Comparison of ENCODE assay signal across 24 cellular contexts in genomic region chr10:121405953-121406352, GRCh38.
A peak's percentile ranks its signal among the peaks of the same experiment; 100 is the strongest.
DNase-seq lines count a peak whose midpoint lies in the region; ATAC-seq, FAIRE-seq and TF ChIP-seq lines count a peak whose summit lies in the region.
"Had no signal": no experiment of that assay in that cellular context is flagged by ENCODE, and none has a peak within 500 bp of the region (broad histone marks: within the 10 kb centered on the region; RNA-seq: fewer than 3 reads in every experiment).

No MANE protein-coding gene starts in this region.

- no peak overlapping the region for H3K4me3 Mint-ChIP-seq in Calu3 (ENCODE audit: low read depth, unreplicated experiment)
- H3K4me3 Mint-ChIP-seq in activated T-helper 1 cell treated with anti-CD3 and anti-CD28 coated beads, Interleukin-12 subunit alpha, Interleukin-12 subunit beta, Interleukin-2, Interleukin-4 antibody, amounts not matched to agents 30 ng/mL and 10 ng/mL and 1 ng/mL, durations not matched to agents 14 hours and 24 hours and 36 hours, result no peak overlapping the region
- H3K4me3 Mint-ChIP-seq: B cell; CD8-positive, alpha-beta T cell had no signal

- H3K27me3 Mint-ChIP-seq in Calu3 (ENCODE audit: unreplicated experiment), result no peaks in the 10 kb centered on the region
- no peaks in the 10 kb centered on the region for H3K27me3 Mint-ChIP-seq in activated T-helper 1 cell treated with anti-CD3 and anti-CD28 coated beads, Interleukin-12 subunit alpha, Interleukin-12 subunit beta, Interleukin-2, Interleukin-4 antibody, amounts not matched to agents 30 ng/mL and 10 ng/mL and 1 ng/mL, durations not matched to agents 14 hours and 24 hours and 36 hours (ENCODE audit: insufficient read depth)
- H3K27me3 Mint-ChIP-seq: B cell; CD4-positive, CD25-positive, alpha-beta regulatory T cell had no signal

- no peaks in the 10 kb centered on the region for H3K36me3 ChIP-seq in H1 (ENCODE audit: control insufficient read depth in 2 of 4, insufficient read depth in 4 of 4, low read length in 3 of 4)
- H3K36me3 ChIP-seq in pancreas, result no peaks in the 10 kb centered on the region
- H3K36me3 ChIP-seq: BLaER1 had no signal

- no peaks in the 10 kb centered on the region for H3K79me2 ChIP-seq in H1 (ENCODE audit: control insufficient read depth in 1 of 2, insufficient read depth in 2 of 2, low read length in 2 of 2)

- no peaks in the 10 kb centered on the region for H3K36me3 Mint-ChIP-seq in Calu3 (ENCODE audit: insufficient read depth, unreplicated experiment)
- H3K36me3 Mint-ChIP-seq in activated T-helper 1 cell treated with anti-CD3 and anti-CD28 coated beads, Interleukin-12 subunit alpha, Interleukin-12 subunit beta, Interleukin-2, Interleukin-4 antibody, amounts not matched to agents 30 ng/mL and 10 ng/mL and 1 ng/mL, durations not matched to agents 14 hours and 24 hours and 36 hours (ENCODE audit: low read depth), result no peaks in the 10 kb centered on the region
- H3K36me3 Mint-ChIP-seq: CD4-positive, CD25-positive, alpha-beta regulatory T cell; CD8-positive, alpha-beta T cell had no signal

- H3K18ac ChIP-seq in H1 (ENCODE audit: extremely low read depth, low read length), result no peak overlapping the region

- H3K4ac ChIP-seq in H1 (replicated peaks; ENCODE audit: insufficient read length, low read depth, low read length), result no peak overlapping the region

- H4K8ac ChIP-seq in H1 (ENCODE audit: extremely low read depth, insufficient read depth, low read length), result no peak overlapping the region

- H2BK12ac ChIP-seq in H1 (ENCODE audit: low read depth, low read length), result no peak overlapping the region

- no peak overlapping the region for H2BK20ac ChIP-seq in H1 (ENCODE audit: low read length)

- no peak for TF ChIP-seq EP300 in H1 (IDR thresholded peaks at IDR 0.05; ENCODE audit: borderline replicate concordance in 1 of 2, low read depth in 2 of 2, low read length in 2 of 2)

- TF ChIP-seq CTCF in Calu3 (IDR thresholded peaks at IDR 0.05; ENCODE audit: unreplicated experiment), result no peak
- TF ChIP-seq CTCF in H1 (IDR thresholded peaks at IDR 0.05; ENCODE audit: control extremely low read depth in 1 of 3, insufficient read depth in 1 of 3, low read depth in 1 of 3, low read length in 3 of 3), result no peak
- TF ChIP-seq CTCF in pancreas (IDR thresholded peaks at IDR 0.05), result no peak

- no TSS peak for BruUV-seq in Calu3 (replicated peaks; lab: Mats Ljungman, UMichigan)

- FAIRE-seq in H1 (lab: Jason Lieb, UNC) (no peak), pancreas (lab: Jason Lieb, UNC) (no peak)
- FAIRE-seq: A204.1, D721Med, G401.6, GM12892 had no signal

- DNase-seq in DMS 273 (lab: John Stamatoyannopoulos, UW; ENCODE audit: unreplicated experiment), result peak; percentile 20
- no peak for DNase-seq in DMS 273 treated with DMSO at 0.1 percent for 48 hours (lab: John Stamatoyannopoulos, UW)
- no peak for DNase-seq in Calu3
- no peak for DNase-seq in H1 (ENCODE audit: low read depth in 1 of 2, low spot score in 2 of 2)
- no peak for DNase-seq in pancreas
- no peak for DNase-seq in NCI-H748 treated with DMSO at 0.1 percent for 48 hours (lab: John Stamatoyannopoulos, UW)
- DNase-seq in activated T-helper 1 cell treated with anti-CD3 and anti-CD28 coated beads, Interleukin-12 subunit alpha, Interleukin-12 subunit beta, Interleukin-2, Interleukin-4 antibody, amounts not matched to agents 30 ng/mL and 10 ng/mL and 1 ng/mL, durations not matched to agents 14 hours and 24 hours and 36 hours (ENCODE audit: low spot score), result no peak
- DNase-seq: Caco-2; CD4-positive, CD25-positive, alpha-beta regulatory T cell; CD8-positive, alpha-beta T cell; DMS153; DND-41; GOT3; H7; HCEC 1CT had no signal

- no peak overlapping the region for H2BK15ac ChIP-seq in H1 (ENCODE audit: low read length)

- peak overlapping the region; percentile 47 for H3K27ac Mint-ChIP-seq in Calu3 (ENCODE audit: unreplicated experiment)
- no peak overlapping the region for H3K27ac Mint-ChIP-seq in activated T-helper 1 cell treated with anti-CD3 and anti-CD28 coated beads, Interleukin-12 subunit alpha, Interleukin-12 subunit beta, Interleukin-2, Interleukin-4 antibody, amounts not matched to agents 30 ng/mL and 10 ng/mL and 1 ng/mL, durations not matched to agents 14 hours and 24 hours and 36 hours
- H3K27ac Mint-ChIP-seq: B cell; CD4-positive, CD25-positive, alpha-beta regulatory T cell; CD8-positive, alpha-beta T cell had no signal

- H2BK120ac ChIP-seq in H1 (replicated peaks; ENCODE audit: low read depth, low read length), result no peak overlapping the region

- H3K4me1 Mint-ChIP-seq in Calu3 (ENCODE audit: low read depth, unreplicated experiment), result peaks cover 55% of the 10 kb centered on the region
- H3K4me1 Mint-ChIP-seq in activated T-helper 1 cell treated with anti-CD3 and anti-CD28 coated beads, Interleukin-12 subunit alpha, Interleukin-12 subunit beta, Interleukin-2, Interleukin-4 antibody, amounts not matched to agents 30 ng/mL and 10 ng/mL and 1 ng/mL, durations not matched to agents 14 hours and 24 hours and 36 hours (ENCODE audit: low read depth), result no peaks in the 10 kb centered on the region
- H3K4me1 Mint-ChIP-seq: B cell; CD4-positive, CD25-positive, alpha-beta regulatory T cell had no signal

- POLR2A ChIA-PET in H1 (lab: Charles Lee; ENCODE audit: partially characterized antibody), result interaction anchor here (1.0 kb wide), 1 partner anchor 13 kb away, joined by 3 read pairs; no protein-coding TSS in a partner anchor

- H2AK5ac ChIP-seq in H1 (ENCODE audit: low read depth, low read length), result no peak overlapping the region

- H3K9me3 ChIP-seq in H1 (ENCODE audit: insufficient read depth in 2 of 2, low read depth in 1 of 2, low read length in 1 of 2), result no peaks in the 10 kb centered on the region
- H3K9me3 ChIP-seq in pancreas, result no peaks in the 10 kb centered on the region
- H3K9me3 ChIP-seq: BLaER1, Caco-2 had no signal

- no peaks in the 10 kb centered on the region for H3K9me3 Mint-ChIP-seq in Calu3 (ENCODE audit: low read depth, unreplicated experiment)
- no peaks in the 10 kb centered on the region for H3K9me3 Mint-ChIP-seq in activated T-helper 1 cell treated with anti-CD3 and anti-CD28 coated beads, Interleukin-12 subunit alpha, Interleukin-12 subunit beta, Interleukin-2, Interleukin-4 antibody, amounts not matched to agents 30 ng/mL and 10 ng/mL and 1 ng/mL, durations not matched to agents 14 hours and 24 hours and 36 hours
- H3K9me3 Mint-ChIP-seq: CD8-positive, alpha-beta T cell had no signal

- no peak overlapping the region for H3K9ac ChIP-seq in H1 (replicated peaks in 1 of 4; ENCODE audit: extremely low read depth in 1 of 4, low read depth in 3 of 4, low read length in 3 of 4)
- H3K9ac ChIP-seq: BLaER1 had no signal

- CTCF ChIA-PET in Calu3 (lab: Charles Lee) (no interaction called here), H1 (lab: Charles Lee; ENCODE audit: partially characterized antibody) (interaction anchor here (1.2 kb wide), 1 partner anchor 14 kb away, joined by 5 read pairs; no protein-coding TSS in a partner anchor)

- H2BK5ac ChIP-seq in H1 (ENCODE audit: low read depth, low read length), result no peak overlapping the region

- intact Hi-C loops in Calu3 (cut with micrococcal nuclease; ENCODE audit: unreplicated experiment) (loop anchor here (2.0 kb wide), 1 partner anchor 247 kb away; no protein-coding TSS in a partner anchor), pancreas (cut with DNase I) (no loop called here)
- intact Hi-C loops in activated T-helper 1 cell treated with anti-CD3 and anti-CD28 coated beads, Interleukin-12 subunit alpha, Interleukin-12 subunit beta, Interleukin-2, Interleukin-4 antibody, amounts not matched to agents 30 ng/mL and 10 ng/mL and 1 ng/mL, durations not matched to agents 14 hours and 24 hours and 36 hours (cut with micrococcal nuclease), result no loop called here

- 89% methylated on average over 5 of the region's 5 CpGs; no CpG with 5 or more reads in 1 of the 2 experiments for WGBS in H1 (ENCODE audit: extremely low coverage in 1 of 2, insufficient coverage in 1 of 2, insufficient read length in 1 of 2, insufficient replicate concordance in 2 of 2, low coverage in 1 of 2, low lambda C conversion rate in 2 of 2, missing lambda C conversion rate in 1 of 2), 2 experiments
- 78 to 81% methylated on average over 5 of the region's 5 CpGs for WGBS in pancreas, 2 donors

- H3K27ac ChIP-seq in H1 (ENCODE audit: low read depth, low read length) (no peak overlapping the region), pancreas (peak overlapping the region; percentile 30 to 71 (median 48))
- H3K27ac ChIP-seq: 22Rv1, BLaER1, C4-2B had no signal

- no peak overlapping the region for H4K5ac ChIP-seq in H1 (ENCODE audit: insufficient read length, low read depth, low read length)

- no peak overlapping the region for H3K23ac ChIP-seq in H1 (ENCODE audit: insufficient read length)

- no peak overlapping the region for H3K4me2 ChIP-seq in H1 (ENCODE audit: insufficient read depth in 1 of 2, low read depth in 2 of 2, low read length in 2 of 2)
- H3K4me2 ChIP-seq: BLaER1 had no signal

- ATAC-seq in pancreas (no peak), HG03520 (IDR thresholded peaks at IDR 0.05; ENCODE audit: unreplicated experiment) (no peak)
- ATAC-seq: CD8-positive, alpha-beta T cell had no signal

- H3K56ac ChIP-seq in H1 (replicated peaks; ENCODE audit: insufficient read length, low read depth, low read length), result no peak overlapping the region

- H3K14ac ChIP-seq in H1 (ENCODE audit: insufficient read length), result no peak overlapping the region

- H3K79me1 ChIP-seq in H1 (ENCODE audit: low read depth, low read length), result no peaks in the 10 kb centered on the region

- peak overlapping the region; percentile 51; the same call in 1 of the 2 replicates for H2AFZ ChIP-seq in H1 (ENCODE audit: low read length)

- H4K91ac ChIP-seq in H1 (replicated peaks; ENCODE audit: insufficient read length, low read length), result no peak overlapping the region

- H3K4me3 ChIP-seq in H1 (ENCODE audit: extremely low read depth in 1 of 4, insufficient read depth in 2 of 4, low read depth in 3 of 4, low read length in 4 of 4), result no peak overlapping the region
- no peak overlapping the region for H3K4me3 ChIP-seq in pancreas
- H3K4me3 ChIP-seq: BLaER1 had no signal

- H3K27me3 ChIP-seq in H1 (replicated peaks in 1 of 4; ENCODE audit: control insufficient read depth in 3 of 4, extremely low read depth in 1 of 4, insufficient read depth in 3 of 4, low read length in 3 of 4) (no peaks in the 10 kb centered on the region), pancreas (no peaks in the 10 kb centered on the region)
- H3K27me3 ChIP-seq: BLaER1 had no signal

- H4K20me1 ChIP-seq in H1 (replicated peaks in 1 of 2; ENCODE audit: control insufficient read depth in 1 of 2, insufficient read depth in 2 of 2, low read length in 2 of 2), result no peaks in the 10 kb centered on the region
- H4K20me1 ChIP-seq: BLaER1 had no signal

- no peaks in the 10 kb centered on the region for H3K23me2 ChIP-seq in H1 (ENCODE audit: low read depth, low read length)

- H3K4me1 ChIP-seq in H1 (replicated peaks in 1 of 4; ENCODE audit: control insufficient read depth in 3 of 4, insufficient read depth in 4 of 4, low read length in 3 of 4), result no peaks in the 10 kb centered on the region
- H3K4me1 ChIP-seq in pancreas, result no peaks in the 10 kb centered on the region
- H3K4me1 ChIP-seq: Caco-2 had no signal

- no peak for TF ChIP-seq RAD21 in H1 (IDR thresholded peaks at IDR 0.05 in 1 of 2, conservative IDR thresholded peaks at IDR 0.05 in 1 of 2; ENCODE audit: low read depth in 2 of 2, low read length in 2 of 2)

- TF ChIP-seq POLR2A in H1 (IDR thresholded peaks at IDR 0.05; ENCODE audit: control extremely low read depth in 1 of 2, low read depth in 2 of 2, low read length in 2 of 2), result no peak

TF ChIP-seq in H1, 55 proteins besides CTCF, POLR2A, EP300 and RAD21:
- TF ChIP-seq MAFK (IDR thresholded peaks at IDR 0.05; ENCODE audit: low read depth, low read length), result no peak
